In genomic region chr16:67967183-67967955, GRCh38 we compare ENCODE assay signal across 8 cellular contexts. TPM values are rescaled to one million over a fixed set of nuclear protein-coding genes. Genes with fewer than 3 reads are reported as not detected.
A peak's percentile ranks its signal among the peaks of the same experiment; 100 is the strongest.
DNase-seq lines count a peak whose midpoint lies in the region; ATAC-seq and TF ChIP-seq lines count a peak whose summit lies in the region.

No MANE protein-coding gene starts in this region.

- POLR2A ChIA-PET in AG04450 (lab: Yijun Ruan, JAX) (interaction anchor here (1.8 kb wide), 1 partner anchor 8 kb away, joined by 9 read pairs; no protein-coding TSS in a partner anchor), HEK293 (lab: Yijun Ruan, JAX) (interaction anchor here (0.6 to 2.3 kb wide), 11 partner anchors 16 to 277 kb away, joined by 3 to 13 read pairs (median 6); partner anchors contain the start of genes DDX28, DUS2, PLA2G15 and PSMB10)

- TF ChIP-seq CTCF in AG04450 (IDR thresholded peaks at IDR 0.05; ENCODE audit: low read depth, low read length) (no peak), HEK293 (tag by site-specific recombination; IDR thresholded peaks at IDR 0.05) (no peak), fibroblast of mammary gland (conservative IDR thresholded peaks at IDR 0.05; ENCODE audit: control insufficient read depth, insufficient read depth, low read depth, low read length) (no peak), prostate gland (IDR thresholded peaks at IDR 0.05) (no peak)

- H3K27ac ChIP-seq in AG04450 (ENCODE audit: low read depth, low read length) = peak overlapping the region; percentile 80
- peak overlapping the region; percentile 80; the same call in 1 of the 2 replicates for H3K27ac ChIP-seq in HEK293 (ENCODE audit: extremely low read depth, low read depth, low read length)
- H3K27ac ChIP-seq in prostate gland = peak overlapping the region; percentile 84 to 88

- H3K4me1 ChIP-seq in HEK293 (ENCODE audit: control insufficient read depth, insufficient read depth, low read length) = no peaks in the 10 kb centered on the region; the same call in none of the 2 replicates
- H3K4me1 ChIP-seq in prostate gland (replicated peaks) = peaks cover 8% of the 10 kb centered on the region

- intact Hi-C loops in prostate gland (cut with DNase I) = no loop called here

- DNase-seq in AG04450 (ENCODE audit: low read depth, low spot score) (no peak), fibroblast of mammary gland (ENCODE audit: low read depth) (peak; percentile 55), prostate gland (ENCODE audit: low spot score) (no peak), NCI-H2171 (lab: John Stamatoyannopoulos, UW) (no peak)
- DNase-seq in activated CD4-positive, alpha-beta T cell treated with anti-CD3 and anti-CD28 coated beads, Interleukin-2, amount 50 U/mL, for 48 hours = peak; percentile 17 to 32

- H3K36me3 ChIP-seq in HEK293 (ENCODE audit: control insufficient read depth in 2 of 2, insufficient read depth in 1 of 2, low read length in 2 of 2) (peaks cover 0 to 37% of the 10 kb centered on the region in 2 experiments; a peak in 2 of 3 replicates), prostate gland (peaks cover 0 to under 1% of the 10 kb centered on the region in 2 donors)

- CTCF ChIA-PET in AG04450 (lab: Charles Lee) = no interaction called here
- CTCF ChIA-PET in HEK293 (lab: Yijun Ruan, JAX) = interaction anchor here (0.6 to 1.2 kb wide), 4 partner anchors 19 to 127 kb away, joined by 3 to 6 read pairs (median 4); no protein-coding TSS in a partner anchor

- ATAC-seq in HG02588 (IDR thresholded peaks at IDR 0.05; ENCODE audit: unreplicated experiment) (no peak), GM18861 (IDR thresholded peaks at IDR 0.05; ENCODE audit: unreplicated experiment) (no peak)

- 11% methylated on average over 18 of the region's 18 CpGs for WGBS in prostate gland

- H3K27me3 ChIP-seq in AG04450 (ENCODE audit: control insufficient read depth, insufficient read depth, low read length) (no peaks in the 10 kb centered on the region), prostate gland (replicated peaks; ENCODE audit: insufficient read depth) (no peaks in the 10 kb centered on the region)

- H3K4me3 ChIP-seq in AG04450 (ENCODE audit: low read depth, low read length) = peak overlapping the region; percentile 89
- peak overlapping the region; percentile 68 for H3K4me3 ChIP-seq in HEK293 (ENCODE audit: low read depth, low read length)
- H3K4me3 ChIP-seq in fibroblast of mammary gland (ENCODE audit: control insufficient read depth, low read depth, low read length) = peak overlapping the region; percentile 88
- H3K4me3 ChIP-seq in prostate gland = peak overlapping the region; percentile 67 to 78

- TF ChIP-seq POLR2A in prostate gland (IDR thresholded peaks at IDR 0.05) = no peak

- H3K9me3 ChIP-seq in AG04450 (ENCODE audit: control insufficient read depth, insufficient read depth, low read length) (no peaks in the 10 kb centered on the region; the same call in 1 of the 2 replicates), HEK293 (ENCODE audit: control insufficient read depth, insufficient read depth, low read depth, low read length) (no peaks in the 10 kb centered on the region), prostate gland (no peaks in the 10 kb centered on the region)

TF ChIP-seq in HEK293, 187 proteins besides CTCF, POLR2A, EP300 and RAD21:
- TF ChIP-seq ZNF423 (tag by site-specific recombination; IDR thresholded peaks at IDR 0.05) = no peak
- TF ChIP-seq ZIC2 (tag by site-specific recombination; IDR thresholded peaks at IDR 0.05) = peak; percentile 10; the same call in 1 of the 2 replicates
- TF ChIP-seq ZEB2 (tag by site-specific recombination; IDR thresholded peaks at IDR 0.05) = no peak
- peak; percentile 35; the same call in 1 of the 2 replicates for TF ChIP-seq ZNF677 (tag by site-specific recombination; IDR thresholded peaks at IDR 0.05)
- TF ChIP-seq SP2 (tag by site-specific recombination; IDR thresholded peaks at IDR 0.05) = peak; percentile 29; the same call in 1 of the 2 replicates
- TF ChIP-seq GLIS1 (tag by site-specific recombination; IDR thresholded peaks at IDR 0.05) = peak; percentile 56
- TF ChIP-seq ZNF133 (tag by site-specific recombination; IDR thresholded peaks at IDR 0.05) = no peak
- TF ChIP-seq ZNF2 (tag by site-specific recombination; IDR thresholded peaks at IDR 0.05) = peak; percentile 18; the same call in 1 of the 2 replicates
- TF ChIP-seq ZNF10 (tag by site-specific recombination; IDR thresholded peaks at IDR 0.05) = 0 out of 2 replicates have a peak, but pooled peaks have one; percentile 20
- TF ChIP-seq ZNF335 (tag by site-specific recombination; conservative IDR thresholded peaks at IDR 0.05) = peak; percentile 49; the same call in 1 of the 2 replicates
- TF ChIP-seq ZNF341 (tag by site-specific recombination; IDR thresholded peaks at IDR 0.05; ENCODE audit: low read depth) = peak; percentile 60

RNA-seq across cellular contexts. Expression of gene SLC12A4, which starts 1.1 kb away (rescaled TPM):
- polyA plus RNA-seq in AG04450 (2011; rRNA removed) = 48.1 and 63.0 TPM in 2 replicates
- polyA minus RNA-seq in AG04450 (2011; rRNA and poly(A)+ RNA removed) = 114 and 139 TPM in 2 replicates
- total RNA-seq in prostate gland = 10 to 100 TPM; 32.6 to 89.1 TPM

RNA-seq across cellular contexts. Expression of gene DPEP3, which starts 12.9 kb away (rescaled TPM):
- polyA plus RNA-seq in AG04450 (2011; rRNA removed) = not detected in 2 replicates
- not detected in 2 replicates for polyA minus RNA-seq in AG04450 (2011; rRNA and poly(A)+ RNA removed)
- 10 to 100 TPM in 1 of 2 donors, not detected in 1; 49.9 TPM for total RNA-seq in prostate gland

RNA-seq across cellular contexts. Expression of gene LCAT, which starts 23.4 kb away (rescaled TPM):
- 5.2 and 7.9 TPM in 2 replicates for polyA plus RNA-seq in AG04450 (2011; rRNA removed)
- 4.0 and 6.1 TPM in 2 replicates for polyA minus RNA-seq in AG04450 (2011; rRNA and poly(A)+ RNA removed)
- total RNA-seq in prostate gland = 10 to 100 TPM in 1 of 2 donors, 1 to 10 TPM in 1; 6.9 to 17.4 TPM

RNA-seq across cellular contexts. Expression of gene PSMB10, which starts 30.7 kb away (rescaled TPM):
- polyA plus RNA-seq in AG04450 (2011; rRNA removed) = 18.1 and 29.1 TPM in 2 replicates
- 7.3 and 7.7 TPM in 2 replicates for polyA minus RNA-seq in AG04450 (2011; rRNA and poly(A)+ RNA removed)
- 10 to 100 TPM; 29.9 to 42.5 TPM for total RNA-seq in prostate gland

RNA-seq across cellular contexts. Expression of gene DPEP2, which starts 31.9 kb away (rescaled TPM):
- polyA plus RNA-seq in AG04450 (2011; rRNA removed) = not detected in 2 replicates
- 0.32 TPM in 1 of 2 replicates, not detected in the other for polyA minus RNA-seq in AG04450 (2011; rRNA and poly(A)+ RNA removed)
- 1 to 10 TPM in 1 of 2 donors, under 1 TPM in 1; 0.41 to 2.4 TPM for total RNA-seq in prostate gland

Comparison
In these comparisons a context has a peak if more than half of its experiments do, and no peak if none do; other contexts are left out.
1. DNase-seq: peak in activated CD4-positive, alpha-beta T cell treated with anti-CD3 and anti-CD28 coated beads, Interleukin-2, amount 50 U/mL, for 48 hours (2 of 2) and fibroblast of mammary gland (single experiment); none in AG04450 (single experiment), prostate gland (single experiment) and NCI-H2171 (single experiment).
2. Peak in every context shown above with its lines, with median percentiles within 50 percentile points of each other: H3K27ac ChIP-seq and H3K4me3 ChIP-seq.